ENCODE assay signal across 9 cellular contexts in the genomic region with DNA sequence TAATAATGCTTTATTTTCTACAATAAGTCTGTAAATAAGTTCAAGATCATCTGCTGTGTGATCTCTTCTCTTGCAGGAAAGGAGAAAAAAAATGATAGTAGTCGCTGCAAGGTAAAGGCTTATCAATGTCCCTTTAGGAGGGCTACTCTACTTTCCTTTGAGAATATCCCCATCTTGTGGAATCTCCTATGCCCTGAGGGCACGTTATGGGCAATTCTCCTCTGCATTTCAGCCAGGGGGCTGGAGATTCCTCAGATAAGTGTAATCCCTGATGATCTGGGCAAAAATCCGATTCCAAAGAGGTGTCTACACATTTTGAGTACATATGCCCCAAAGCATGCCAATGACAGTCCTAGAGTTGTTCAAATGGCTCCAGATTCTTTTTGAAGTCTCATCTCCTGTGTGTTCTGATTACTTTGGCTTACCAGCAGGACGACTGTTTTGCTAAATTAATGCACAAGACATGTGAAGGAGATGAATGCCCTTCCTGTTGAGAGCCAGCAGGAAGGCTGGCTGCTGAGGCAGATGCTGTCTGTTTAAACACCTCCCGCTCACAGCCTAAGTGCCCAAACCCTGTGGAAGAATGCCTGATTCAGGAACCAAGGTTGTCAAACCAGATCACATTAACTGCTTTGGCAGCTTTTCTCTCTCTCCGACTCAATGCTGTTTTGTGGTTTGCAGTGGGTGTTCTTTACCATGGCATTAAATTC.
DNase-seq lines count a peak whose midpoint lies in the region; ATAC-seq and TF ChIP-seq lines count a peak whose summit lies in the region.
"Had no signal": no experiment of that assay in that cellular context is flagged by ENCODE, and none has a peak within 500 bp of the region (broad histone marks: within the 10 kb centered on the region; RNA-seq: fewer than 3 reads in every experiment).

No MANE protein-coding gene starts in this region.

- 2 to 7% methylated on average over 4 to 6 of the region's 6 CpGs for WGBS in endodermal cell (ENCODE audit: insufficient coverage in 1 of 2, insufficient read length in 1 of 2), 2 experiments
- 17 to 18% (median 17%) methylated on average over 6 of the region's 6 CpGs for WGBS in psoas muscle, 3 donors

- peaks cover 4% of the 10 kb centered on the region for H3K9me3 Mint-ChIP-seq in endodermal cell
- peaks cover 3% of the 10 kb centered on the region for H3K9me3 Mint-ChIP-seq in activated CD4-positive, alpha-beta T cell treated with anti-CD3 and anti-CD28 coated beads, Interleukin-2, amount 10 ng/mL, durations not matched to agents 24 days and 14 days

- H3K27me3 Mint-ChIP-seq in endodermal cell (ENCODE audit: insufficient read depth) = no peaks in the 10 kb centered on the region
- H3K27me3 Mint-ChIP-seq in activated CD4-positive, alpha-beta T cell treated with anti-CD3 and anti-CD28 coated beads, Interleukin-2, amount 10 ng/mL, durations not matched to agents 24 days and 14 days = peaks cover 1% of the 10 kb centered on the region

- no peaks in the 10 kb centered on the region for H3K27me3 ChIP-seq in endodermal cell (ENCODE audit: control insufficient read depth, insufficient read depth, low read length, poor library complexity, severe bottlenecking)
- no peaks in the 10 kb centered on the region for H3K27me3 ChIP-seq in psoas muscle (ENCODE audit: insufficient read depth in 3 of 3, low read length in 2 of 3)
- H3K27me3 ChIP-seq: BLaER1 treated with 17β-estradiol and CSF1 and Interleukin-3, amounts not matched to agents 10 nM and 100 nM had no signal

- H3K4me3 ChIP-seq in endodermal cell (ENCODE audit: low read length) (peak overlapping the region; percentile 37), psoas muscle (no peak overlapping the region)
- H3K4me3 ChIP-seq: BLaER1 treated with 17β-estradiol and CSF1 and Interleukin-3, amounts not matched to agents 10 nM and 100 nM had no signal

- H3K9ac ChIP-seq in endodermal cell (ENCODE audit: extremely low read depth, low read length, poor library complexity, severe bottlenecking) = no peak overlapping the region
- H3K9ac ChIP-seq: BLaER1 treated with 17β-estradiol and CSF1 and Interleukin-3, amounts not matched to agents 10 nM and 100 nM had no signal

- DNase-seq in NCI-H2171 treated with DMSO at 0.1 percent for 48 hours (lab: John Stamatoyannopoulos, UW) = peak; percentile 21
- DNase-seq in NCI-H2171 (lab: John Stamatoyannopoulos, UW) = no peak
- peak; percentile 70 for DNase-seq in NCI-H345 (lab: John Stamatoyannopoulos, UW)
- DNase-seq in endodermal cell = peak; percentile 92
- no peak for DNase-seq in psoas muscle
- DNase-seq in COLO668 (lab: John Stamatoyannopoulos, UW; ENCODE audit: unreplicated experiment) = no peak
- DNase-seq in activated CD4-positive, alpha-beta T cell treated with anti-CD3 and anti-CD28 coated beads, Interleukin-2, amount 10 ng/mL, durations not matched to agents 24 days and 14 days = no peak

- no peaks in the 10 kb centered on the region for H3K36me3 ChIP-seq in endodermal cell (ENCODE audit: control insufficient read depth, insufficient read depth, low read length)
- no peaks in the 10 kb centered on the region for H3K36me3 ChIP-seq in psoas muscle (ENCODE audit: insufficient read depth in 1 of 2, low read depth in 1 of 2)
- H3K36me3 ChIP-seq: BLaER1 treated with 17β-estradiol and CSF1 and Interleukin-3, amounts not matched to agents 10 nM and 100 nM had no signal

- no peaks in the 10 kb centered on the region for H3K36me3 Mint-ChIP-seq in endodermal cell (ENCODE audit: low read depth)
- H3K36me3 Mint-ChIP-seq in activated CD4-positive, alpha-beta T cell treated with anti-CD3 and anti-CD28 coated beads, Interleukin-2, amount 10 ng/mL, durations not matched to agents 24 days and 14 days (ENCODE audit: low read depth) = no peaks in the 10 kb centered on the region

- H3K9me3 ChIP-seq in endodermal cell (ENCODE audit: control insufficient read depth, low read length) (no peaks in the 10 kb centered on the region), psoas muscle (no peaks in the 10 kb centered on the region)
- H3K9me3 ChIP-seq: BLaER1 treated with 17β-estradiol and CSF1 and Interleukin-3, amounts not matched to agents 10 nM and 100 nM had no signal

- H3K4me1 Mint-ChIP-seq in endodermal cell = peaks cover 15% of the 10 kb centered on the region
- no peaks in the 10 kb centered on the region for H3K4me1 Mint-ChIP-seq in activated CD4-positive, alpha-beta T cell treated with anti-CD3 and anti-CD28 coated beads, Interleukin-2, amount 10 ng/mL, durations not matched to agents 24 days and 14 days

- H3K27ac ChIP-seq in endodermal cell (ENCODE audit: low read depth, low read length) (peak overlapping the region; percentile 14), psoas muscle (no peak overlapping the region)
- H3K27ac ChIP-seq: BLaER1 treated with 17β-estradiol and CSF1 and Interleukin-3, amounts not matched to agents 10 nM and 100 nM had no signal

- intact Hi-C loops in psoas muscle (cut with DNase I) = no loop called here
- intact Hi-C loops in activated CD4-positive, alpha-beta T cell treated with anti-CD3 and anti-CD28 coated beads, Interleukin-2, amount 10 ng/mL, durations not matched to agents 24 days and 14 days (cut with micrococcal nuclease) = no loop called here

- peak; percentile 81 for TF ChIP-seq CTCF in endodermal cell (conservative IDR thresholded peaks at IDR 0.05)
- TF ChIP-seq CTCF in psoas muscle (IDR thresholded peaks at IDR 0.05) = peak; percentile 42

- peak overlapping the region; percentile 39 for H3K27ac Mint-ChIP-seq in endodermal cell
- H3K27ac Mint-ChIP-seq in activated CD4-positive, alpha-beta T cell treated with anti-CD3 and anti-CD28 coated beads, Interleukin-2, amount 10 ng/mL, durations not matched to agents 24 days and 14 days = no peak overlapping the region

- ATAC-seq in psoas muscle (no peak), GM18861 (IDR thresholded peaks at IDR 0.05; ENCODE audit: unreplicated experiment) (no peak)

- H3K4me1 ChIP-seq in endodermal cell (ENCODE audit: control insufficient read depth, insufficient read depth, low read length) (peaks cover 3% of the 10 kb centered on the region), psoas muscle (no peaks in the 10 kb centered on the region)
- H3K4me1 ChIP-seq: BLaER1 treated with 17β-estradiol and CSF1 and Interleukin-3, amounts not matched to agents 10 nM and 100 nM had no signal

- peak overlapping the region; percentile 12 for H3K4me3 Mint-ChIP-seq in endodermal cell
- no peak overlapping the region for H3K4me3 Mint-ChIP-seq in activated CD4-positive, alpha-beta T cell treated with anti-CD3 and anti-CD28 coated beads, Interleukin-2, amount 10 ng/mL, durations not matched to agents 24 days and 14 days

Comparison
In these comparisons a context has a peak if more than half of its experiments do, and no peak if none do; other contexts are left out.
1. DNase-seq: peak in NCI-H2171 treated with DMSO at 0.1 percent for 48 hours (single experiment), NCI-H345 (single experiment) and endodermal cell (single experiment); none in NCI-H2171 (single experiment), psoas muscle (0 of 2), COLO668 (single experiment) and activated CD4-positive, alpha-beta T cell treated with anti-CD3 and anti-CD28 coated beads, Interleukin-2, amount 10 ng/mL, durations not matched to agents 24 days and 14 days (single experiment).